ENCODE assay signal across 33 cellular contexts in the genomic region with DNA sequence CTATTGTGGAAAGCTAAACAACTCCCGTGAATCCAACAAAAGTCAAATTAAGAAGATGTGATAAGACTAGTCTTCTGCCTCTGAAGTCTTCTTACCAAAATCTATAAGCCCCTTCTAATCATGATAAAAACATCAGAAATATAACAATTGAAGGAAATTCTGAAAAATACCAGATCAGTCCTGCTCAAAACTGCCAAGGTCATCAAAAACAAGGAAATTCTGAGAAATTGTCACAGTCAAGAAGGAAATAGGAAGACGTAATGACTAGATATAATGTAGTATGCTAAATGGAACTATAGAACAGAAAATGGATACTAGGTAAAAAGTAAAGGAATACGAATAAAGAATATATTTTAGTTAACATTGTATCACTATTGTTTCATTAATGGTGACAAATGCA.
DNase-seq lines count a peak whose midpoint lies in the region; ATAC-seq, FAIRE-seq and TF ChIP-seq lines count a peak whose summit lies in the region.
"Had no signal": no experiment of that assay in that cellular context is flagged by ENCODE, and none has a peak within 500 bp of the region (broad histone marks: within the 10 kb centered on the region; RNA-seq: fewer than 3 reads in every experiment).

No MANE protein-coding gene starts in this region.

- CTCF ChIA-PET in HepG2 (lab: Yijun Ruan, JAX; ENCODE audit: low intra/inter-chr PET ratio, low total read pairs): no interaction called here
- CTCF ChIA-PET in A549 (lab: Yijun Ruan, JAX): no interaction called here
- CTCF ChIA-PET in IMR-90 (lab: Yijun Ruan, JAX): no interaction called here
- CTCF ChIA-PET in K562 (lab: Yijun Ruan, JAX; ENCODE audit: low intra/inter-chr PET ratio): no interaction called here

- H3K18ac ChIP-seq in IMR-90 (ENCODE audit: low read depth, low read length): no peak overlapping the region

- H3K27me3 ChIP-seq in HepG2 (ENCODE audit: control insufficient read depth in 1 of 2, insufficient read depth in 2 of 2, low read length in 2 of 2) (no peaks in the 10 kb centered on the region), right lobe of liver (no peaks in the 10 kb centered on the region), IMR-90 (ENCODE audit: control insufficient read depth, insufficient read depth, low read length) (no peaks in the 10 kb centered on the region), K562 (ENCODE audit: control insufficient read depth in 2 of 2, insufficient read depth in 2 of 2, low read length in 2 of 2) (no peaks in the 10 kb centered on the region), aorta (ENCODE audit: control insufficient read depth in 1 of 2, insufficient read depth in 2 of 2, low read length in 1 of 2) (no peaks in the 10 kb centered on the region)
- H3K27me3 ChIP-seq: BE2C; BLaER1; BLaER1 treated with 17β-estradiol and CSF1 and Interleukin-3, amounts not matched to agents 10 nM and 100 nM had no signal

- H2AK5ac ChIP-seq in IMR-90 (ENCODE audit: low read depth, low read length): no peak overlapping the region

- FAIRE-seq in HepG2 (lab: Jason Lieb, UNC): no peak
- FAIRE-seq in A549 (lab: Jason Lieb, UNC): no peak
- no peak for FAIRE-seq in K562 (lab: Jason Lieb, UNC)
- FAIRE-seq: A204.1 had no signal

- no peak overlapping the region for H2BK15ac ChIP-seq in IMR-90 (ENCODE audit: low read depth, low read length)

- POLR2A ChIA-PET in HepG2 (lab: Yijun Ruan, JAX) (no interaction called here), A549 (lab: Yijun Ruan, JAX) (no interaction called here), IMR-90 (lab: Charles Lee; ENCODE audit: unreplicated experiment) (no interaction called here), K562 (lab: Yijun Ruan, JAX) (no interaction called here)

- BruUV-seq in HepG2 (replicated peaks; lab: Mats Ljungman, UMichigan) (no TSS peak), IMR-90 (replicated peaks; lab: Mats Ljungman, UMichigan) (no TSS peak), K562 (replicated peaks; lab: Mats Ljungman, UMichigan) (no TSS peak)

- TF ChIP-seq RAD21 in HepG2 (CRISPR knock-in tag; IDR thresholded peaks at IDR 0.05) (no peak), A549 (conservative IDR thresholded peaks at IDR 0.05 in 1 of 2, IDR thresholded peaks at IDR 0.05 in 1 of 2) (no peak), IMR-90 (IDR thresholded peaks at IDR 0.05; ENCODE audit: low read length) (no peak), K562 (CRISPR knock-in tag; conservative IDR thresholded peaks at IDR 0.05 in 1 of 2, IDR thresholded peaks at IDR 0.05 in 1 of 2) (no peak)

- no peak overlapping the region for H2BK120ac ChIP-seq in IMR-90 (ENCODE audit: low read depth, low read length)

- H2AK9ac ChIP-seq in IMR-90 (replicated peaks; ENCODE audit: low read depth, low read length, poor library complexity): no peak overlapping the region

- H3K79me1 ChIP-seq in IMR-90 (ENCODE audit: low read depth in 1 of 2, low read length in 2 of 2): no peaks in the 10 kb centered on the region

- H3K14ac ChIP-seq in IMR-90 (replicated peaks; ENCODE audit: low read depth, low read length): no peak overlapping the region

- H3K79me2 ChIP-seq in HepG2 (ENCODE audit: insufficient read depth, low read length) (no peaks in the 10 kb centered on the region), K562 (ENCODE audit: control insufficient read depth, insufficient read depth, low read length) (no peaks in the 10 kb centered on the region)

- no peak overlapping the region for H4K8ac ChIP-seq in IMR-90 (ENCODE audit: low read depth in 2 of 2, low read length in 2 of 2)

- H3K9me1 ChIP-seq in IMR-90 (ENCODE audit: insufficient read depth, low read length): no peaks in the 10 kb centered on the region
- no peaks in the 10 kb centered on the region for H3K9me1 ChIP-seq in K562 (ENCODE audit: control insufficient read depth, insufficient read depth, low read length)

- no peak for DNase-seq in HepG2 (ENCODE audit: low spot score)
- DNase-seq in right lobe of liver: no peak
- DNase-seq in A549 (ENCODE audit: low read depth in 1 of 2, low spot score in 1 of 2): no peak
- DNase-seq in IMR-90: no peak
- DNase-seq in K562 (ENCODE audit: extremely low read depth in 1 of 4, low spot score in 3 of 4): no peak
- DNase-seq in aorta: no peak
- no peak for DNase-seq in effector CD4-positive, alpha-beta T cell
- DNase-seq in NCI-H345 (lab: John Stamatoyannopoulos, UW): no peak
- DNase-seq: 8988T; ACHN; AML-193; BE2C; C1 segment of cervical spinal cord; Caco-2; Calu3; CD4-positive, alpha-beta memory T cell; CD4-positive, alpha-beta T cell; CD4-positive, CD25-positive, alpha-beta regulatory T cell; CD8-positive, alpha-beta memory T cell; CD8-positive, alpha-beta T cell; COR-L47; DMS 273 treated with DMSO at 0.1 percent for 48 hours; DMS153; DMS53; DMS79; DMS79 treated with DMSO at 0.1 percent for 48 hours; DND-41; EL had no signal

- no peak for ATAC-seq in HepG2
- ATAC-seq in right lobe of liver: no peak
- no peak for ATAC-seq in A549
- no peak for ATAC-seq in IMR-90 (ENCODE audit: low read depth)
- ATAC-seq in K562: no peak
- no peak for ATAC-seq in aorta (ENCODE audit: low FRiP score)
- ATAC-seq: CD8-positive, alpha-beta T cell had no signal

- no peak overlapping the region for H3K9ac ChIP-seq in HepG2 (ENCODE audit: insufficient read depth, low read depth, low read length)
- H3K9ac ChIP-seq in IMR-90 (ENCODE audit: low read depth, low read length): no peak overlapping the region
- no peak overlapping the region for H3K9ac ChIP-seq in K562 (ENCODE audit: insufficient read depth in 1 of 2, low read depth in 2 of 2, low read length in 2 of 2)
- H3K9ac ChIP-seq: BLaER1; BLaER1 treated with 17β-estradiol and CSF1 and Interleukin-3, amounts not matched to agents 10 nM and 100 nM had no signal

- H3K4me1 ChIP-seq in HepG2 (ENCODE audit: insufficient read depth, low read length) (no peaks in the 10 kb centered on the region), right lobe of liver (no peaks in the 10 kb centered on the region), A549 (no peaks in the 10 kb centered on the region), IMR-90 (ENCODE audit: control insufficient read depth, insufficient read depth, low read length) (no peaks in the 10 kb centered on the region), K562 (replicated peaks in 1 of 2; ENCODE audit: control insufficient read depth in 2 of 2, insufficient read depth in 2 of 2, low read length in 2 of 2) (no peaks in the 10 kb centered on the region), aorta (ENCODE audit: control insufficient read depth in 1 of 2, insufficient read depth in 2 of 2, low read length in 2 of 2) (no peaks in the 10 kb centered on the region)
- H3K4me1 ChIP-seq: BE2C; BLaER1; BLaER1 treated with 17β-estradiol and CSF1 and Interleukin-3, amounts not matched to agents 10 nM and 100 nM; Caco-2 had no signal

- H3K4me3 ChIP-seq in HepG2 (replicated peaks in 1 of 3; ENCODE audit: insufficient read depth in 1 of 3, low read depth in 2 of 3, low read length in 3 of 3): no peak overlapping the region
- no peak overlapping the region for H3K4me3 ChIP-seq in right lobe of liver
- no peak overlapping the region for H3K4me3 ChIP-seq in A549
- no peak overlapping the region for H3K4me3 ChIP-seq in IMR-90 (ENCODE audit: insufficient read depth, low read depth, low read length)
- H3K4me3 ChIP-seq in K562: no peak overlapping the region
- no peak overlapping the region for H3K4me3 ChIP-seq in aorta (ENCODE audit: low read length in 2 of 2)
- H3K4me3 ChIP-seq: BLaER1; BLaER1 treated with 17β-estradiol and CSF1 and Interleukin-3, amounts not matched to agents 10 nM and 100 nM had no signal

- TF ChIP-seq POLR2A in HepG2 (IDR thresholded peaks at IDR 0.05; ENCODE audit: insufficient read depth in 1 of 2, low read depth in 2 of 2, low read length in 2 of 2) (no peak), right lobe of liver (IDR thresholded peaks at IDR 0.05) (no peak), A549 (IDR thresholded peaks at IDR 0.05; ENCODE audit: low read length) (no peak), IMR-90 (IDR thresholded peaks at IDR 0.05; ENCODE audit: low read depth, low read length) (no peak), K562 (conservative IDR thresholded peaks at IDR 0.05) (no peak)

- H3K4ac ChIP-seq in IMR-90 (ENCODE audit: low read depth, low read length): no peak overlapping the region

- no peak overlapping the region for H3K23ac ChIP-seq in IMR-90 (ENCODE audit: low read depth, low read length)

- dilution Hi-C loops in IMR-90 (cut with HindIII; ENCODE audit: low sequenced_read_pairs, unreplicated experiment): no loop called here

- no peaks in the 10 kb centered on the region for H3K9me3 ChIP-seq in HepG2 (ENCODE audit: low read length)
- H3K9me3 ChIP-seq in right lobe of liver: no peaks in the 10 kb centered on the region
- H3K9me3 ChIP-seq in A549: no peaks in the 10 kb centered on the region
- no peaks in the 10 kb centered on the region for H3K9me3 ChIP-seq in IMR-90 (ENCODE audit: control insufficient read depth, insufficient read depth, low read length)
- H3K9me3 ChIP-seq in K562 (replicated peaks; ENCODE audit: control insufficient read depth, insufficient read depth, low read depth, low read length): no peaks in the 10 kb centered on the region
- H3K9me3 ChIP-seq in aorta (ENCODE audit: control insufficient read depth, low read length): no peaks in the 10 kb centered on the region
- H3K9me3 ChIP-seq: BE2C, BLaER1, Caco-2 had no signal

- no peak for TF ChIP-seq EP300 in HepG2 (IDR thresholded peaks at IDR 0.05; ENCODE audit: low read depth in 2 of 2, low read length in 2 of 2)
- no peak for TF ChIP-seq EP300 in HepG2 (CRISPR knock-in tag; IDR thresholded peaks at IDR 0.05; ENCODE audit: borderline replicate concordance)
- no peak for TF ChIP-seq EP300 in A549 (IDR thresholded peaks at IDR 0.05)
- TF ChIP-seq EP300 in K562 (IDR thresholded peaks at IDR 0.05; ENCODE audit: low read length): no peak

- H3K27ac ChIP-seq in HepG2 (ENCODE audit: extremely low read length, insufficient read depth, low read length): no peak overlapping the region
- H3K27ac ChIP-seq in right lobe of liver: no peak overlapping the region
- no peak overlapping the region for H3K27ac ChIP-seq in A549
- no peak overlapping the region for H3K27ac ChIP-seq in IMR-90 (ENCODE audit: insufficient read depth, low read length)
- no peak overlapping the region for H3K27ac ChIP-seq in K562 (ENCODE audit: extremely low read depth, low read depth, low read length)
- H3K27ac ChIP-seq in aorta (ENCODE audit: low read depth in 1 of 2, low read length in 2 of 2): no peak overlapping the region
- H3K27ac ChIP-seq: 22Rv1; BLaER1; BLaER1 treated with 17β-estradiol and CSF1 and Interleukin-3, amounts not matched to agents 10 nM and 100 nM; C4-2B had no signal

- H3K4me2 ChIP-seq in HepG2 (ENCODE audit: low read depth, low read length): no peak overlapping the region
- no peak overlapping the region for H3K4me2 ChIP-seq in A549
- H3K4me2 ChIP-seq in IMR-90 (ENCODE audit: low read depth, low read length): no peak overlapping the region
- no peak overlapping the region for H3K4me2 ChIP-seq in K562 (ENCODE audit: insufficient read depth, low read length)
- H3K4me2 ChIP-seq: BLaER1; BLaER1 treated with 17β-estradiol and CSF1 and Interleukin-3, amounts not matched to agents 10 nM and 100 nM had no signal

- no peak overlapping the region for H2BK20ac ChIP-seq in IMR-90 (ENCODE audit: low read depth, low read length)

- intact Hi-C loops in HepG2 (cut with micrococcal nuclease; ENCODE audit: unreplicated experiment) (no loop called here), right lobe of liver (cut with DNase I) (no loop called here), IMR-90 (cut with micrococcal nuclease) (no loop called here), K562 (cut with micrococcal nuclease) (no loop called here), aorta (cut with DNase I) (no loop called here)

- no peak overlapping the region for H2BK5ac ChIP-seq in IMR-90 (ENCODE audit: low read depth, low read length, poor library complexity, severe bottlenecking)

- TF ChIP-seq CTCF in HepG2 (CRISPR knock-in tag; IDR thresholded peaks at IDR 0.05) (no peak), right lobe of liver (IDR thresholded peaks at IDR 0.05) (no peak), A549 (IDR thresholded peaks at IDR 0.05) (no peak), IMR-90 (conservative IDR thresholded peaks at IDR 0.05; ENCODE audit: low read depth, low read length) (no peak), K562 (IDR thresholded peaks at IDR 0.05 in 2 of 3, conservative IDR thresholded peaks at IDR 0.05 in 1 of 3; ENCODE audit: insufficient read depth in 2 of 3, low read depth in 1 of 3, low read length in 3 of 3) (no peak)

- H3K36me3 ChIP-seq in HepG2 (replicated peaks in 1 of 2; ENCODE audit: control insufficient read depth in 1 of 2, insufficient read depth in 2 of 2, low read length in 2 of 2) (no peaks in the 10 kb centered on the region), right lobe of liver (no peaks in the 10 kb centered on the region), IMR-90 (ENCODE audit: control insufficient read depth, insufficient read depth, low read length) (no peaks in the 10 kb centered on the region), K562 (ENCODE audit: control insufficient read depth, insufficient read depth, low read length) (no peaks in the 10 kb centered on the region), aorta (ENCODE audit: control insufficient read depth in 1 of 2, insufficient read depth in 2 of 2, low read length in 1 of 2) (no peaks in the 10 kb centered on the region)
- H3K36me3 ChIP-seq: BE2C; BLaER1; BLaER1 treated with 17β-estradiol and CSF1 and Interleukin-3, amounts not matched to agents 10 nM and 100 nM had no signal

- no peak overlapping the region for H4K5ac ChIP-seq in IMR-90 (ENCODE audit: low read depth, low read length)

- in situ Hi-C loops in HepG2 (cut with HindIII; ENCODE audit: extremely low pct_ligation_motif_present, low pct_unique_long_range_greater_than_20kb): no loop called here
- in situ Hi-C loops in IMR-90 (cut with MboI; ENCODE audit: low sequenced_read_pairs): no loop called here
- in situ Hi-C loops in K562 (cut with MboI): no loop called here

- WGBS in HepG2 (ENCODE audit: low lambda C conversion rate): 2% methylated on average over 3 of the region's 3 CpGs
- 47% methylated on average over 3 of the region's 3 CpGs for WGBS in right lobe of liver (ENCODE audit: insufficient coverage, low coverage, low lambda C conversion rate, missing lambda C conversion rate)
- 30% methylated on average over 3 of the region's 3 CpGs for WGBS in A549 (ENCODE audit: missing lambda C conversion rate)
- WGBS in IMR-90 (ENCODE audit: extremely low coverage in 2 of 2, insufficient read length in 1 of 2), 2 experiments: no CpG with 5 or more reads among the region's 3 CpGs
- WGBS in K562 (ENCODE audit: insufficient coverage, low coverage, missing lambda C conversion rate): 0% methylated on average over 3 of the region's 3 CpGs
- WGBS in aorta, 2 donors: 94 to 97% methylated on average over 3 of the region's 3 CpGs

- no peak overlapping the region for H4K91ac ChIP-seq in IMR-90 (ENCODE audit: insufficient read depth, low read depth, low read length)

- no peak overlapping the region for H3K56ac ChIP-seq in IMR-90 (ENCODE audit: extremely low read depth, insufficient read depth, low read length)

- H4K20me1 ChIP-seq in HepG2 (ENCODE audit: insufficient read depth, low read length): no peaks in the 10 kb centered on the region
- no peaks in the 10 kb centered on the region for H4K20me1 ChIP-seq in IMR-90 (ENCODE audit: insufficient read depth, low read length)
- H4K20me1 ChIP-seq in K562 (replicated peaks; ENCODE audit: control insufficient read depth, insufficient read depth, low read length): no peaks in the 10 kb centered on the region
- H4K20me1 ChIP-seq: BLaER1; BLaER1 treated with 17β-estradiol and CSF1 and Interleukin-3, amounts not matched to agents 10 nM and 100 nM had no signal

- H2AFZ ChIP-seq in HepG2 (ENCODE audit: low read length): no peak overlapping the region
- no peak overlapping the region for H2AFZ ChIP-seq in IMR-90 (replicated peaks; ENCODE audit: low read length, poor library complexity)
- no peak overlapping the region for H2AFZ ChIP-seq in K562 (ENCODE audit: low read depth, low read length)

Comparison
In these comparisons a context has a peak if more than half of its experiments do, and no peak if none do; other contexts are left out.
1. Of the 241 proteins assayed by ChIP-seq in both HepG2 and K562: peak only in HepG2: MAFF and MAFK; only in K562: none; in both: none; in neither: 239.